9 cellular contexts compared by ENCODE assay signal in the genomic region with DNA sequence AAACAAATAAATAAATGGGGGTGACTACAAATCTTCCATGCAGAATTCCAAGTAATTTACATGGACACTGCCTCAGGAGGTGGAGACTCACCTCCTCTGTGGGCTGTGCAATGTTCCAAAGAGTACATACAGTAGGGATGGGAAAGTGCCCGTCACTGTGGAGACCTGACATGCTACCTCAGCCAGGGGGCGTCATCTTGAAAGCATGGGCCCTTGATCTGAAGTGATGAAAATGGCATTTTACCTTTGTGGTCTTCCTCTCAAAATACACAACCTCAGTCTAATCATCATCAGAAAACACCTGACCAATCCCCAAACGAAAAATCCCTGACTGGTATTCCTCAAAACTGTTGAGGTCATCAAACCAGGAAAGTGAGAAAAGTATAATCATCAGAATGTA. TPM values are rescaled to one million over a fixed set of nuclear protein-coding genes. Genes with fewer than 3 reads are reported as not detected.
DNase-seq lines count a peak whose midpoint lies in the region; ATAC-seq and TF ChIP-seq lines count a peak whose summit lies in the region.
"Had no signal": no experiment of that assay in that cellular context is flagged by ENCODE, and none has a peak within 500 bp of the region (broad histone marks: within the 10 kb centered on the region; RNA-seq: fewer than 3 reads in every experiment).

No MANE protein-coding gene starts in this region.

- CTCF ChIA-PET in activated CD4-positive, alpha-beta T cell treated with anti-CD3 and anti-CD28 coated beads for 36 hours (lab: Charles Lee): interaction anchor here (3.1 kb wide), 1 partner anchor 76 kb away, joined by 23 read pairs; no protein-coding TSS in a partner anchor

- POLR2A ChIA-PET in activated CD4-positive, alpha-beta T cell treated with anti-CD3 and anti-CD28 coated beads for 36 hours (lab: Charles Lee): no interaction called here

- H3K4me1 ChIP-seq in ascending aorta (no peaks in the 10 kb centered on the region), mucosa of descending colon (ENCODE audit: low read depth) (no peaks in the 10 kb centered on the region)

- H3K9me3 ChIP-seq in ascending aorta (no peaks in the 10 kb centered on the region), mucosa of descending colon (no peaks in the 10 kb centered on the region)

- H3K9me3 Mint-ChIP-seq in activated CD4-positive, alpha-beta T cell treated with anti-CD3 and anti-CD28 coated beads for 36 hours (ENCODE audit: low read depth): no peaks in the 10 kb centered on the region
- H3K9me3 Mint-ChIP-seq: activated naive CD4-positive, alpha-beta T cell treated with anti-CD3 and anti-CD28 coated beads, Interleukin-2, amount 50 U/mL, for 24 hours had no signal

- peaks cover 22% of the 10 kb centered on the region for H3K4me1 Mint-ChIP-seq in activated CD4-positive, alpha-beta T cell treated with anti-CD3 and anti-CD28 coated beads for 36 hours

- no peak overlapping the region for H3K4me3 ChIP-seq in ascending aorta
- H3K4me3 ChIP-seq in mucosa of descending colon: no peak overlapping the region

- H3K36me3 ChIP-seq in ascending aorta (peaks cover 3 to 11% of the 10 kb centered on the region in 2 donors), mucosa of descending colon (ENCODE audit: low read depth) (no peaks in the 10 kb centered on the region)

- H3K27ac ChIP-seq in ascending aorta: no peak overlapping the region

- H3K27me3 Mint-ChIP-seq in activated CD4-positive, alpha-beta T cell treated with anti-CD3 and anti-CD28 coated beads for 36 hours: no peaks in the 10 kb centered on the region
- H3K27me3 Mint-ChIP-seq: activated naive CD4-positive, alpha-beta T cell treated with anti-CD3 and anti-CD28 coated beads, Interleukin-2, amount 50 U/mL, for 24 hours had no signal

- H3K4me3 Mint-ChIP-seq in activated CD4-positive, alpha-beta T cell treated with anti-CD3 and anti-CD28 coated beads for 36 hours: no peak overlapping the region
- H3K4me3 Mint-ChIP-seq: activated naive CD4-positive, alpha-beta T cell treated with anti-CD3 and anti-CD28 coated beads, Interleukin-2, amount 50 U/mL, for 24 hours had no signal

- no peak overlapping the region for H3K27ac Mint-ChIP-seq in activated CD4-positive, alpha-beta T cell treated with anti-CD3 and anti-CD28 coated beads for 36 hours
- H3K27ac Mint-ChIP-seq: activated naive CD4-positive, alpha-beta T cell treated with anti-CD3 and anti-CD28 coated beads, Interleukin-2, amount 50 U/mL, for 24 hours had no signal

- H3K27me3 ChIP-seq in ascending aorta: no peaks in the 10 kb centered on the region

- DNase-seq in activated CD4-positive, alpha-beta T cell treated with anti-CD3 and anti-CD28 coated beads for 36 hours: peak; percentile 62
- no peak for DNase-seq in activated CD4-positive, alpha-beta T cell treated with anti-CD3 and anti-CD28 coated beads for 1 hour
- DNase-seq in M059J (ENCODE audit: low read depth) (peak; percentile 33), ascending aorta (ENCODE audit: low spot score in 2 of 2) (no peak), mucosa of descending colon (peak in 1 of 3 donors; percentile 24), amniotic stem cell (lab: John Stamatoyannopoulos, UW) (no peak), NCI-H2196 treated with DMSO at 0.1 percent for 48 hours (lab: John Stamatoyannopoulos, UW; ENCODE audit: unreplicated experiment) (no peak)
- DNase-seq in stimulated activated CD4-positive, alpha-beta T cell treated with anti-CD3 and anti-CD28 coated beads, Interleukin-1b, Interleukin-23, amount 100 ng/mL, for 48 hours: no peak

- intact Hi-C loops in activated CD4-positive, alpha-beta T cell treated with anti-CD3 and anti-CD28 coated beads for 36 hours (cut with DNase I, micrococcal nuclease): loop anchor here (1.0 kb wide), 1 partner anchor 76 kb away; no protein-coding TSS in a partner anchor
- intact Hi-C loops in ascending aorta (cut with DNase I): no loop called here
- intact Hi-C loops in mucosa of descending colon (cut with DNase I, micrococcal nuclease): no loop called here

- peak; percentile 60 for ATAC-seq in activated CD4-positive, alpha-beta T cell treated with anti-CD3 and anti-CD28 coated beads for 36 hours
- ATAC-seq in mucosa of descending colon: peak; percentile 64

- TF ChIP-seq CTCF in ascending aorta (IDR thresholded peaks at IDR 0.05): peak in 2 of 3 experiments; percentile 19 to 36
- no peak for TF ChIP-seq CTCF in mucosa of descending colon (IDR thresholded peaks at IDR 0.05)

- H3K36me3 Mint-ChIP-seq in activated CD4-positive, alpha-beta T cell treated with anti-CD3 and anti-CD28 coated beads for 36 hours (ENCODE audit: low read depth): peaks cover 5% of the 10 kb centered on the region

RNA-seq across cellular contexts. Expression of a gene that starts 48.4 kb away (rescaled TPM):
- total RNA-seq in activated CD4-positive, alpha-beta T cell treated with anti-CD3 and anti-CD28 coated beads for 36 hours: 10 to 100 TPM; 52.6 to 63.6 TPM
- 70.9 and 71.0 TPM in 2 replicates for total RNA-seq in M059J (2014; rRNA removed; shearing (Covaris generic))
- 34.7 TPM for total RNA-seq in ascending aorta
- 10 to 100 TPM; 31.9 to 50.3 (median 32.8) TPM for total RNA-seq in mucosa of descending colon

Comparison
In these comparisons a context has a peak if more than half of its experiments do, and no peak if none do; other contexts are left out.
1. DNase-seq: peak in activated CD4-positive, alpha-beta T cell treated with anti-CD3 and anti-CD28 coated beads for 36 hours (single experiment) and M059J (single experiment); none in activated CD4-positive, alpha-beta T cell treated with anti-CD3 and anti-CD28 coated beads for 1 hour (single experiment), ascending aorta (0 of 2), amniotic stem cell (single experiment), stimulated activated CD4-positive, alpha-beta T cell treated with anti-CD3 and anti-CD28 coated beads, Interleukin-1b, Interleukin-23, amount 100 ng/mL, for 48 hours (single experiment) and NCI-H2196 treated with DMSO at 0.1 percent for 48 hours (single experiment).
2. intact Hi-C loops: an anchor here in activated CD4-positive, alpha-beta T cell treated with anti-CD3 and anti-CD28 coated beads for 36 hours (1.0 kb wide); none called in ascending aorta and mucosa of descending colon.